25 cellular contexts compared by ENCODE assay signal in the genomic region with DNA sequence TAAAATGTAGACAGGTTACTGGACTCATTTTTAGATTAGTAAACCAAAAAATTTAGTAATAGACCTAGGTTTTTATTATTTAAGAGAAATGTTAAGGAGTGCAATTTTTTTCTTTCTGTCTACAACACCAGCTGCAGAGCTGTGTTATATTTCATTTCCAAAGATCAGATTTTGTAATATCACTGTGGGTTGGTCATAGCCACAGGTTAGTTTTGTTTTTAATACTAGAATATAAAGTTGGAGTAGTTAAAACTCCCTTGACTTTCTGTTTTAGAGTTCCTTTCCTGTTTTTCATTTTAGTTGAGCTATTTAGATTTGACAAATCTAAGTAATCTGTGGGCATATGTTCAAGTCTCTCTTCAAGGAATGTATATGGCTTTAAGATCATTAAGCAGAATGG. TPM values are rescaled to one million over a fixed set of nuclear protein-coding genes. Genes with fewer than 3 reads are reported as not detected.
"Had no signal": no experiment of that assay in that cellular context is flagged by ENCODE, and none has a peak within 500 bp of the region (broad histone marks: within the 10 kb centered on the region; RNA-seq: fewer than 3 reads in every experiment).

No MANE protein-coding gene starts in this region.

- ATAC-seq: T-helper 17 cell had no signal

- H3K4me3 Mint-ChIP-seq: activated B cell treated with CpG ODN at 0.5 μM for 24 hours; activated CD4-positive, alpha-beta memory T cell treated with anti-CD3 and anti-CD28 coated beads for 36 hours; activated naive CD4-positive, alpha-beta T cell treated with anti-CD3 and anti-CD28 coated beads, Interleukin-2, amount 10 ng/mL, durations not matched to agents 7 days and 5 days; brain; central memory CD8-positive, alpha-beta T cell; T-helper 17 cell had no signal

- H3K4me3 ChIP-seq: MG63 had no signal

- H3K27ac Mint-ChIP-seq: activated B cell treated with CpG ODN at 0.5 μM for 24 hours; activated CD4-positive, alpha-beta memory T cell treated with anti-CD3 and anti-CD28 coated beads for 36 hours; activated naive CD4-positive, alpha-beta T cell treated with anti-CD3 and anti-CD28 coated beads, Interleukin-2, amount 10 ng/mL, durations not matched to agents 7 days and 5 days; brain; T-helper 17 cell had no signal

- H3K4me1 Mint-ChIP-seq: activated B cell treated with CpG ODN at 0.5 μM for 24 hours; brain; central memory CD8-positive, alpha-beta T cell; T-helper 17 cell had no signal

- H3K36me3 Mint-ChIP-seq: activated naive CD4-positive, alpha-beta T cell treated with anti-CD3 and anti-CD28 coated beads, Interleukin-2, amount 10 ng/mL, durations not matched to agents 7 days and 5 days; brain had no signal

- DNase-seq: activated B cell treated with CpG ODN at 0.5 μM for 24 hours; activated CD4-positive, alpha-beta memory T cell treated with anti-CD3 and anti-CD28 coated beads for 36 hours; activated CD4-positive, alpha-beta T cell treated with anti-CD3 and anti-CD28 coated beads for 48 hours; activated gamma-delta T cell; activated naive CD4-positive, alpha-beta T cell treated with anti-CD3 and anti-CD28 coated beads, Interleukin-2, amount 10 ng/mL, durations not matched to agents 7 days and 5 days; amniotic stem cell; MG63; MV-4-11; NCI-H1092 treated with DMSO at 0.1 percent for 48 hours; NCI-H1436; NCI-H1694 treated with DMSO at 0.1 percent for 48 hours; NCI-H2029 treated with DMSO at 0.1 percent for 48 hours; NCI-H345; NCI-H510A; NCI-H526 treated with DMSO at 0.1 percent for 48 hours; NCI-H82; SIG-M5; T-helper 17 cell; T1000 had no signal

- H3K27me3 Mint-ChIP-seq: activated B cell treated with CpG ODN at 0.5 μM for 24 hours; activated CD4-positive, alpha-beta memory T cell treated with anti-CD3 and anti-CD28 coated beads for 36 hours; activated naive CD4-positive, alpha-beta T cell treated with anti-CD3 and anti-CD28 coated beads, Interleukin-2, amount 10 ng/mL, durations not matched to agents 7 days and 5 days; brain; central memory CD8-positive, alpha-beta T cell; T-helper 17 cell had no signal

- FAIRE-seq: astrocyte, TTC549 had no signal

- H3K9me3 Mint-ChIP-seq: activated B cell treated with CpG ODN at 0.5 μM for 24 hours; activated CD4-positive, alpha-beta memory T cell treated with anti-CD3 and anti-CD28 coated beads for 36 hours; activated naive CD4-positive, alpha-beta T cell treated with anti-CD3 and anti-CD28 coated beads, Interleukin-2, amount 10 ng/mL, durations not matched to agents 7 days and 5 days; brain; central memory CD8-positive, alpha-beta T cell had no signal

RNA-seq across cellular contexts. Expression of a gene that starts 30.7 kb away (rescaled TPM):
- total RNA-seq: activated CD4-positive, alpha-beta memory T cell treated with anti-CD3 and anti-CD28 coated beads for 36 hours; astrocyte; OCI-LY7; RPMI7951; T-helper 17 cell had no signal
